ENCODE assay signal across 1 cellular context in the genomic region with DNA sequence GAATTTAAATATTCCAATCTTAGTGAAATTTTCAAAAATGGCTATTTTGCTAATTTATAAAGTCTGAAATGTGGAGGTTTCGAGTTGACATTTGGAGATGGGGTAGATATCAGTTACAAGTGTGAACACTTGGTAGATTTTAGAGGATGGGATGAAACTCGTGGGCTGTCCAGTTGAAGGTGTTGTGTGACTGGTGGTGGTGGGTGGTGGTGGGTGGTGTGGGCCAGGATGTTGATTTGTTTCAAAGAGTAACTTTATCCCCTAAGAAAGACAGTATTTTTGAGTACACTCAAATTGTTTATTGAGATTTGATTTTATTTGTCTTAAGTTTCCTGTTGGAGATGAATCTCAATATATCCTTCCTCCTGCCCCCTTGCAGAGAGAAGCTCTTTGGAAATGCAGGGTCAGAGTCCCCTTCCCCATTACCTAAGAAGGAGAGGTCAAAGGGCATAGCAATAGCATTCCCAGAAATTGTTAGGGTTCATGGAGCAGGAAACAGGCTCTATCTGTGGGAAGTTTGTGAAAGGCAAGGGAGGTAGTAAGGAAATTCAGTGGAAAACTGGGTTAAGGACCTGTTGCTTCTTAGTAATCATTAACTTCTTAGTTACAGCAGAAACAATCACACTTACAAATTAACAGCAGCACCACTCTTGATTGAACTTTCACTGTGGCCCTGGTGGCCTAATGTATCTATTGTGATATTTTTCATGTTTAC.
A peak's percentile ranks its signal among the peaks of the same experiment; 100 is the strongest.
TF ChIP-seq lines count a peak whose summit lies in the region.

No MANE protein-coding gene starts in this region.

TF ChIP-seq in HepG2, 621 proteins besides CTCF, POLR2A, EP300 and RAD21 (continued from another document):
- TF ChIP-seq ZNF614 (CRISPR knock-in tag; IDR thresholded peaks at IDR 0.05; ENCODE audit: borderline replicate concordance) (peak; percentile 56; the same call in 1 of the 2 replicates), ZNF329 (CRISPR knock-in tag; IDR thresholded peaks at IDR 0.05; ENCODE audit: low read depth) (no peak), ZNF260 (CRISPR knock-in tag; IDR thresholded peaks at IDR 0.05; ENCODE audit: borderline replicate concordance, low read depth) (no peak), PHB2 (IDR thresholded peaks at IDR 0.05; ENCODE audit: partially characterized antibody) (no peak), CERS6 (CRISPR knock-in tag; IDR thresholded peaks at IDR 0.05) (no peak), FOXA3 (CRISPR knock-in tag; IDR thresholded peaks at IDR 0.05) (peak; percentile 57), HBP1 (CRISPR knock-in tag; IDR thresholded peaks at IDR 0.05; ENCODE audit: low read depth) (no peak), YEATS2 (CRISPR knock-in tag; IDR thresholded peaks at IDR 0.05; ENCODE audit: borderline replicate concordance) (no peak), GATA4 (IDR thresholded peaks at IDR 0.05; ENCODE audit: borderline replicate concordance, low read depth) (peak; percentile 54; the same call in 1 of the 2 replicates), PITX1 (CRISPR knock-in tag; IDR thresholded peaks at IDR 0.05) (0 out of 2 replicates have a peak, but pooled peaks have one; percentile 51), ZNF740 (CRISPR knock-in tag; IDR thresholded peaks at IDR 0.05) (no peak), HNRNPH1 (optimal IDR thresholded peaks at IDR 0.05; ENCODE audit: low read depth, low read length) (no peak), KDM4B (CRISPR knock-in tag; IDR thresholded peaks at IDR 0.05) (no peak), SP5 (CRISPR knock-in tag; IDR thresholded peaks at IDR 0.05; ENCODE audit: borderline replicate concordance, low read depth) (no peak), SP140L (CRISPR knock-in tag; IDR thresholded peaks at IDR 0.05; ENCODE audit: borderline replicate concordance) (no peak), SMAD9 (CRISPR knock-in tag; IDR thresholded peaks at IDR 0.05) (no peak), ZNF619 (CRISPR knock-in tag; IDR thresholded peaks at IDR 0.05) (no peak), SALL2 (CRISPR knock-in tag; IDR thresholded peaks at IDR 0.05) (no peak), HNF4G (IDR thresholded peaks at IDR 0.05; ENCODE audit: borderline replicate concordance, low read depth, low read length) (peak; percentile 90), HNF4G (CRISPR knock-in tag; IDR thresholded peaks at IDR 0.05; ENCODE audit: borderline replicate concordance, low read depth) (0 out of 2 replicates have a peak, but pooled peaks have one; percentile 81)
- TF ChIP-seq, protein P1, sequence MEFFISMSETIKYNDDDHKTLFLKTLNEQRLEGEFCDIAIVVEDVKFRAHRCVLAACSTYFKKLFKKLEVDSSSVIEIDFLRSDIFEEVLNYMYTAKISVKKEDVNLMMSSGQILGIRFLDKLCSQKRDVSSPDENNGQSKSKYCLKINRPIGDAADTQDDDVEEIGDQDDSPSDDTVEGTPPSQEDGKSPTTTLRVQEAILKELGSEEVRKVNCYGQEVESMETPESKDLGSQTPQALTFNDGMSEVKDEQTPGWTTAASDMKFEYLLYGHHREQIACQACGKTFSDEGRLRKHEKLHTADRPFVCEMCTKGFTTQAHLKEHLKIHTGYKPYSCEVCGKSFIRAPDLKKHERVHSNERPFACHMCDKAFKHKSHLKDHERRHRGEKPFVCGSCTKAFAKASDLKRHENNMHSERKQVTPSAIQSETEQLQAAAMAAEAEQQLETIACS (CRISPR knock-in tag; IDR thresholded peaks at IDR 0.05) = no peak
- TF ChIP-seq, protein P2, sequence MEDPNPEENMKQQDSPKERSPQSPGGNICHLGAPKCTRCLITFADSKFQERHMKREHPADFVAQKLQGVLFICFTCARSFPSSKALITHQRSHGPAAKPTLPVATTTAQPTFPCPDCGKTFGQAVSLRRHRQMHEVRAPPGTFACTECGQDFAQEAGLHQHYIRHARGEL (CRISPR knock-in tag; IDR thresholded peaks at IDR 0.05) = no peak
